In the genomic region with DNA sequence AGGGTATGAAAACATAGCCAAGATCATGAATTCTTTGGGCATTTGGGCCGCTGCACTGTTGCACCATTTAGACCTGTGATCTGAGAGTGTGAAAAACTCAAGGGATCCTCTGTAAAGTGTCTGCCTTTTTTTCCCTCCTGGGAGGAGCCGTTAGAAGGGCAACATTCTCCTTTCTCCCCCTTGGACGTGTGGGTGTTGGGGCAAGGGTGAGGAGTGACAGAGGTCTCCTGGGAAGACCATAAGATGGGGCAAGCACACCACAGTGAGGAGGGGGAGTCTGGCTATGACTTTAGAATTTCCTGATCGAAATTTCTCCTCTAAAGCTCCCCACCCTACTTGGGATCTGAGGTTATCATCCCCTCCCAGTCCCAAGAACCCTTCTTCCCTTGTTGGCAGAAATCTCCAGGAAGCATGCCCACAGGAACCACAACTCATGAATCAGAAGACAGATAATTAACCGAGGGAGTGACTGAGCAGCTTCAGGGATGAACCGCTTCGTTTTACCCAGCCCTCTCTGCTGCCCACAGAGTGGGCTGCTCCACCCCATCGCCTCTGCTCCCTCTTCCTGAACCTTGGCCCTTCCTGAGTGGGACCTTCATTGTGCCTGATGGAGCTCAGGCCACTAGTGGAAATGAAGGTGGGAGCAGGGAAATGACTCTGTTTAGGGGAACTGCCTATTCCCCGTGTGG, we compare ENCODE assay signal across 10 cellular contexts. TPM values are rescaled to one million over a fixed set of nuclear protein-coding genes. Genes with fewer than 3 reads are reported as not detected.
A peak's percentile ranks its signal among the peaks of the same experiment; 100 is the strongest.
DNase-seq lines count a peak whose midpoint lies in the region; ATAC-seq and TF ChIP-seq lines count a peak whose summit lies in the region.
"Had no signal": no experiment of that assay in that cellular context is flagged by ENCODE, and none has a peak within 500 bp of the region (broad histone marks: within the 10 kb centered on the region; RNA-seq: fewer than 3 reads in every experiment).

No MANE protein-coding gene starts in this region.

- WGBS in GM23248 (ENCODE audit: low coverage in 1 of 2, low lambda C conversion rate in 2 of 2, missing lambda C conversion rate in 2 of 2), 2 experiments: 2% methylated on average over 9 of the region's 9 CpGs
- WGBS in esophagus squamous epithelium, 2 donors: 29 to 35% methylated on average over 6 to 8 of the region's 9 CpGs

- DNase-seq in GM23248 (peak; percentile 92), RWPE2 (ENCODE audit: low spot score) (no peak), esophagus squamous epithelium (lab: John Stamatoyannopoulos, UW) (no peak), epidermal melanocyte (ENCODE audit: insufficient read length, low spot score) (no peak), NCI-H748 treated with DMSO at 0.1 percent for 48 hours (lab: John Stamatoyannopoulos, UW) (no peak)
- DNase-seq: NCI-H2227 treated with DMSO at 0.1 percent for 48 hours, posterior cingulate gyrus had no signal

- no peaks in the 10 kb centered on the region for H4K20me1 ChIP-seq in GM23248 (ENCODE audit: insufficient read depth)

- H3K4me1 ChIP-seq in GM23248 (ENCODE audit: insufficient read depth) (peaks cover 30% of the 10 kb centered on the region), RWPE2 (ENCODE audit: insufficient read depth, poor library complexity, severe bottlenecking) (peaks cover 8% of the 10 kb centered on the region), esophagus squamous epithelium (peaks cover 0 to 51% (median 9%) of the 10 kb centered on the region in 3 donors), skeletal muscle satellite cell (ENCODE audit: control insufficient read depth, insufficient read depth, low read length) (peaks cover 26% of the 10 kb centered on the region)

- ATAC-seq in RWPE2 (ENCODE audit: low read depth) (peak; percentile 59), GM18517 (IDR thresholded peaks at IDR 0.05; ENCODE audit: unreplicated experiment) (no peak), HG03139 (IDR thresholded peaks at IDR 0.05; ENCODE audit: unreplicated experiment) (no peak)

- intact Hi-C loops in esophagus squamous epithelium (cut with DNase I): no loop called here

- no peaks in the 10 kb centered on the region for H3K9me2 ChIP-seq in GM23248 (ENCODE audit: insufficient read depth)

- H3K4me3 ChIP-seq in GM23248 (peak overlapping the region; percentile 50), RWPE2 (ENCODE audit: severe bottlenecking) (no peak overlapping the region), esophagus squamous epithelium (no peak overlapping the region), skeletal muscle satellite cell (ENCODE audit: low read length) (peak overlapping the region; percentile 39)

- H3K27ac ChIP-seq in GM23248: peak overlapping the region; percentile 85
- peak overlapping the region; percentile 3 for H3K27ac ChIP-seq in RWPE2 (ENCODE audit: poor library complexity, severe bottlenecking)
- peak overlapping the region in 3 of 4 donors; percentile 13 to 60 (median 53) for H3K27ac ChIP-seq in esophagus squamous epithelium

- TF ChIP-seq CTCF in RWPE2 (IDR thresholded peaks at IDR 0.05; ENCODE audit: poor library complexity, severe bottlenecking): no peak
- TF ChIP-seq CTCF in esophagus squamous epithelium (IDR thresholded peaks at IDR 0.05): no peak

- peaks cover 24% of the 10 kb centered on the region for H3K79me2 ChIP-seq in GM23248 (ENCODE audit: insufficient read depth)

- H3K4me2 ChIP-seq in GM23248 (ENCODE audit: unreplicated experiment) (peak overlapping the region; percentile 95), skeletal muscle satellite cell (ENCODE audit: low read length) (peak overlapping the region; percentile 68)

- peaks cover 22% of the 10 kb centered on the region for H3F3A ChIP-seq in GM23248 (ENCODE audit: insufficient read depth)

- in situ Hi-C loops in GM23248 (cut with MboI): no loop called here

- TF ChIP-seq POLR2A in esophagus squamous epithelium (IDR thresholded peaks at IDR 0.05): no peak

- H3K9me3 ChIP-seq in GM23248 (ENCODE audit: low read depth) (no peaks in the 10 kb centered on the region), RWPE2 (ENCODE audit: severe bottlenecking) (no peaks in the 10 kb centered on the region), esophagus squamous epithelium (no peaks in the 10 kb centered on the region), skeletal muscle satellite cell (replicated peaks; ENCODE audit: low read length) (no peaks in the 10 kb centered on the region)

- H3K9ac ChIP-seq in GM23248 (peak overlapping the region; percentile 69), skeletal muscle satellite cell (ENCODE audit: low read depth, low read length) (peak overlapping the region; percentile 40)

- H2AFZ ChIP-seq in GM23248: peak overlapping the region; percentile 48

- no peaks in the 10 kb centered on the region for H3K27me3 ChIP-seq in GM23248 (replicated peaks; ENCODE audit: insufficient read depth)
- no peaks in the 10 kb centered on the region for H3K27me3 ChIP-seq in RWPE2 (ENCODE audit: insufficient read depth, poor library complexity, severe bottlenecking)
- peaks cover 0 to 67% (median 0%) of the 10 kb centered on the region in 4 donors for H3K27me3 ChIP-seq in esophagus squamous epithelium
- H3K27me3 ChIP-seq in skeletal muscle satellite cell (ENCODE audit: control insufficient read depth, insufficient read depth, low read length): no peaks in the 10 kb centered on the region

- H3K36me3 ChIP-seq in GM23248 (ENCODE audit: low read depth) (no peaks in the 10 kb centered on the region), RWPE2 (ENCODE audit: low read depth) (no peaks in the 10 kb centered on the region), esophagus squamous epithelium (no peaks in the 10 kb centered on the region), skeletal muscle satellite cell (ENCODE audit: insufficient read depth, low read length) (no peaks in the 10 kb centered on the region)

RNA-seq across cellular contexts. Expression of gene ITGB3, which starts 4.2 kb away (rescaled TPM):
- 6.7 and 7.2 TPM in 2 replicates for total RNA-seq in GM23248 (2014; rRNA removed; shearing (Covaris generic))
- polyA plus RNA-seq in GM23248 (2016; fragmentation: Nextera tagmentation; extraction: Ambion mirVana): 3.4 and 3.5 TPM in 2 replicates
- total RNA-seq in esophagus squamous epithelium: 1 to 10 TPM in 2 of 4 donors, under 1 TPM in 2; 0.23 to 7.2 (median 2.8) TPM
- total RNA-seq in skeletal muscle satellite cell (2012; rRNA removed): 71.7 and 83.9 TPM in 2 replicates

RNA-seq across cellular contexts. Expression of gene MYL4, which starts 48.6 kb away (rescaled TPM):
- total RNA-seq in GM23248 (2014; rRNA removed; shearing (Covaris generic)): not detected in 2 replicates
- 0.87 TPM in 1 of 2 replicates, not detected in the other for polyA plus RNA-seq in GM23248 (2016; fragmentation: Nextera tagmentation; extraction: Ambion mirVana)
- total RNA-seq in esophagus squamous epithelium: not detected
- 21.4 TPM in 1 of 2 replicates, not detected in the other for total RNA-seq in skeletal muscle satellite cell (2012; rRNA removed)

Comparison
In these comparisons a context has a peak if more than half of its experiments do, and no peak if none do; other contexts are left out.
1. H3K27ac ChIP-seq: peak in every context shown above with its lines; median percentile 85 in GM23248; 53 in esophagus squamous epithelium; 3 in RWPE2.
2. H3K4me3 ChIP-seq: peak in GM23248 (single experiment) and skeletal muscle satellite cell (single experiment); none in RWPE2 (single experiment) and esophagus squamous epithelium (0 of 4).